Comparison of ENCODE assay signal across 2 cellular contexts in genomic region chr7:134175724-134176350, GRCh38.
TF ChIP-seq lines count a peak whose summit lies in the region.

No MANE protein-coding gene starts in this region.

TF ChIP-seq in SK-N-SH treated with all-trans-retinoic acid at 6 μM for 48 hours, 23 proteins besides CTCF, POLR2A, EP300 and RAD21:
- TF ChIP-seq ZNF8 (CRISPR knock-in tag; IDR thresholded peaks at IDR 0.05) (peak; percentile 52; the same call in 1 of the 2 replicates), PPARA (CRISPR knock-in tag; IDR thresholded peaks at IDR 0.05; ENCODE audit: borderline replicate concordance) (no peak)
TF ChIP-seq in SK-N-SH treated with all-trans-retinoic acid at 6 μM for 48 hours: peak in this region for 1.

TF ChIP-seq in SK-N-SH, 30 proteins besides CTCF, POLR2A, EP300 and RAD21:
- TF ChIP-seq FOSL2 (IDR thresholded peaks at IDR 0.05; ENCODE audit: borderline replicate concordance, low read depth) (no peak), GABPA (IDR thresholded peaks at IDR 0.05; ENCODE audit: low read depth) (no peak), PBX3 (IDR thresholded peaks at IDR 0.05) (no peak), MEF2A (IDR thresholded peaks at IDR 0.05; ENCODE audit: borderline replicate concordance, low read depth) (no peak), USF2 (IDR thresholded peaks at IDR 0.05; ENCODE audit: borderline replicate concordance, low read depth, low read length) (no peak), SMC3 (IDR thresholded peaks at IDR 0.05; ENCODE audit: low read depth, low read length) (no peak)
